8 cellular contexts compared by ENCODE assay signal in the genomic region with DNA sequence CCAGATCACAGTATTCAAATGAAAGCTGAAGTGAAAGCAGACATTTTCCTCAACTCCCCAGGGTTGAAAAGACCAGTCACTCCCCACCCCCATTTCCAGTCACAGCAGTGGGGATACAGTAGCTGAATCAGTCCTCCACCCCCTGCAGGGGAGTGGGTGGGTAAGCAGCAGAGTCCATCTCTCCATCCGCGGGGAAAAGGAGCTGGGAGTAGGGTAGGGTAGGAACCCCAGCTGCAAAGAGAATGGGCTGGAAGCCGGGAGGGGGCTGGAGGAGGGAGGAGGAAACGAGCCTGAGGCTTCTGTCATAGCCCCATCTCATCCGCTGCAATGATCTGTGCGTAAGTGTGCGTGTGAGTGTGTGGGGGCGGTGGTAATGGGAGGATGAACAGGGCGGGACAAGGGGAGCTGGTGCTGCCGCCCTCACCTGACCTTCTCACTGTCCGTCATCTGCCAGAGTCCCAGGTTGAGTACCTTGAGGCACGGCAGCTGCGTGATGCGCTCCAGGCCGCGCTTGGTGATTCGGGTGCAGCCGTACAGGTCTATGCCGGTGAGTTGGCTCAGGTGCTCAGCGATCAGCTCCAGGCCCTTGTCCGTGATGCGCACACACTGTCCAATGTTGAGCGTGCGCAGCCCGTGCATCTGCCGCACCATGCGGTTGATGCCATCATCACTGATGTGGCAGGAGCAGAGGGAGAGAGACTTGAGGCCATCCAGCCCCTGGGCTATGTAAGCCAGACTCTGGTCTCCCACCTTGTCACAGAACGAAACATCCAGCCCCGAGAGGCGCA. TPM values are rescaled to one million over a fixed set of nuclear protein-coding genes. Genes with fewer than 3 reads are reported as not detected.
DNase-seq lines count a peak whose midpoint lies in the region; ATAC-seq, FAIRE-seq and TF ChIP-seq lines count a peak whose summit lies in the region.

No MANE protein-coding gene starts in this region.

- peak overlapping the region; percentile 35 to 89; a peak in 3 of 4 replicates for H3K9ac ChIP-seq in K562 (ENCODE audit: insufficient read depth in 1 of 2, low read depth in 2 of 2, low read length in 2 of 2)

- FAIRE-seq in K562 (lab: Jason Lieb, UNC) = no peak

- H3K36me3 ChIP-seq in K562 (ENCODE audit: control insufficient read depth, insufficient read depth, low read length) = peaks cover 10% of the 10 kb centered on the region; the same call in 1 of the 3 replicates

- H3K9me3 Mint-ChIP-seq in IgD-negative memory B cell = no peaks in the 10 kb centered on the region

- H3K27me3 ChIP-seq in K562 (ENCODE audit: control insufficient read depth in 2 of 2, insufficient read depth in 2 of 2, low read length in 2 of 2) = no peaks in the 10 kb centered on the region

- H4K20me1 ChIP-seq in K562 (replicated peaks; ENCODE audit: control insufficient read depth, insufficient read depth, low read length) = peaks cover 12% of the 10 kb centered on the region

- no peak for TF ChIP-seq POLR2A in K562 (conservative IDR thresholded peaks at IDR 0.05)

- peak overlapping the region; percentile 89 to 95 (median 91) for H3K27ac Mint-ChIP-seq in IgD-negative memory B cell

- H3K4me3 Mint-ChIP-seq in IgD-negative memory B cell = peak overlapping the region; percentile 89 to 98 (median 94)

- no peak for TF ChIP-seq CTCF in K562 (IDR thresholded peaks at IDR 0.05 in 2 of 3, conservative IDR thresholded peaks at IDR 0.05 in 1 of 3; ENCODE audit: insufficient read depth in 2 of 3, low read depth in 1 of 3, low read length in 3 of 3)

- peak overlapping the region; percentile 81 for H3K4me2 ChIP-seq in K562 (ENCODE audit: insufficient read depth, low read length)

- intact Hi-C loops in K562 (cut with micrococcal nuclease) = no loop called here

- POLR2A ChIA-PET in K562 (lab: Yijun Ruan, JAX) = interaction anchor here (0.6 to 1.6 kb wide), 6 partner anchors 10 to 475 kb away, joined by 3 to 6 read pairs (median 4); no protein-coding TSS in a partner anchor

- peaks cover 37 to 51% (median 49%) of the 10 kb centered on the region in 3 donors for H3K4me1 Mint-ChIP-seq in IgD-negative memory B cell

- no peak overlapping the region for H2AFZ ChIP-seq in K562 (ENCODE audit: low read depth, low read length)

- H3K27ac ChIP-seq in K562 (ENCODE audit: extremely low read depth, low read depth, low read length) = no peak overlapping the region; the same call in 2 of the 3 replicates

- CTCF ChIA-PET in K562 (lab: Yijun Ruan, JAX; ENCODE audit: low intra/inter-chr PET ratio) = no interaction called here

- H3K9me3 ChIP-seq in K562 (replicated peaks; ENCODE audit: control insufficient read depth, insufficient read depth, low read depth, low read length) = no peaks in the 10 kb centered on the region

- no peaks in the 10 kb centered on the region for H3K27me3 Mint-ChIP-seq in IgD-negative memory B cell

- H3K36me3 Mint-ChIP-seq in IgD-negative memory B cell = peaks cover 3% of the 10 kb centered on the region

- peaks cover 58% of the 10 kb centered on the region for H3K79me2 ChIP-seq in K562 (ENCODE audit: control insufficient read depth, insufficient read depth, low read length)

- peaks cover 26 to 45% of the 10 kb centered on the region in 2 experiments; a peak in 4 of 5 replicates for H3K4me1 ChIP-seq in K562 (replicated peaks in 1 of 2; ENCODE audit: control insufficient read depth in 2 of 2, insufficient read depth in 2 of 2, low read length in 2 of 2)

- ATAC-seq in K562 (peak; percentile 59), HG02588 (IDR thresholded peaks at IDR 0.05; ENCODE audit: unreplicated experiment) (no peak), HG02852 (IDR thresholded peaks at IDR 0.05; ENCODE audit: unreplicated experiment) (no peak)

- 14% methylated on average over 21 of the region's 30 CpGs for WGBS in K562 (ENCODE audit: insufficient coverage, low coverage, missing lambda C conversion rate)

- in situ Hi-C loops in K562 (cut with MboI) = loop anchor here (5.0 to 25.0 kb wide), 3 partner anchors 305 to 1030 kb away; no protein-coding TSS in a partner anchor

- peak; percentile 85 for DNase-seq in EL
- DNase-seq in T1000 (lab: John Stamatoyannopoulos, UW) = peak; percentile 65
- DNase-seq in K562 (ENCODE audit: extremely low read depth in 1 of 4, low spot score in 3 of 4) = peak; percentile 37 to 64 (median 41)
- peak; percentile 74 for DNase-seq in iris pigment epithelial cell (ENCODE audit: low read depth)
- DNase-seq in stimulated activated CD4-positive, alpha-beta T cell treated with anti-CD3 and anti-CD28 coated beads, Interleukin-12 subunit alpha, Interleukin-12 subunit beta, amount 100 ng/mL, for 4 hours = peak; percentile 48

- no peaks in the 10 kb centered on the region for H3K9me1 ChIP-seq in K562 (ENCODE audit: control insufficient read depth, insufficient read depth, low read length)

- TF ChIP-seq RAD21 in K562 (CRISPR knock-in tag; conservative IDR thresholded peaks at IDR 0.05 in 1 of 2, IDR thresholded peaks at IDR 0.05 in 1 of 2) = no peak

- no TSS peak for BruUV-seq in K562 (replicated peaks; lab: Mats Ljungman, UMichigan)

- no peak for TF ChIP-seq EP300 in K562 (IDR thresholded peaks at IDR 0.05; ENCODE audit: low read length)

- H3K4me3 ChIP-seq in K562 = peak overlapping the region; percentile 62

RNA-seq across cellular contexts. Expression of gene FBXL14, which starts 1.7 kb away (rescaled TPM):
- polyA plus RNA-seq in IgD-negative memory B cell (20.5 TPM), K562 (2011; rRNA removed) (3.3 and 4.6 TPM in 2 replicates), K562 (2014; fragmentation: Illumina TruSeq; extraction: Trizol) (1.2 and 3.3 TPM in 2 replicates), K562 (2014; fragmentation: Nextera tagmentation; extraction: Ambion mirVana) (under 1 TPM; 0.13 to 0.17 TPM), K562 (2014; rRNA removed) (6.3 and 7.6 TPM in 2 replicates)
- 1.6 and 6.6 TPM in 2 replicates for total RNA-seq in K562 (2011; cell fraction: chromatin; rRNA removed; ENCODE audit: low replicate concordance)
- total RNA-seq in K562 (2011; cell fraction: nucleolus; rRNA removed) = 7.8 and 11.2 TPM in 2 replicates
- total RNA-seq in K562 (2011; cell fraction: nucleoplasm; rRNA removed) = 4.3 and 5.0 TPM in 2 replicates
- total RNA-seq in K562 (2014; rRNA removed) (7.1 and 7.8 TPM in 2 replicates), K562 (2014; rRNA removed; fragmentation: Illumina TruSeq; extraction: Trizol) (0.22 and 0.65 TPM in 2 replicates), K562 (2015; rRNA removed; fragmentation: Illumina TruSeq; extraction: Trizol) (4.8 and 5.3 TPM in 2 replicates), K562 (2021) (9.8 and 11.0 TPM in 2 replicates)
- polyA plus RNA-seq in K562 (2011; cell fraction: cytosol; rRNA removed) = 6.7 and 16.0 TPM in 2 replicates
- polyA plus RNA-seq in K562 (2011; cell fraction: nucleus; rRNA removed) = 3.4 and 5.1 TPM in 2 replicates
- 6.5 and 9.3 TPM in 2 replicates for polyA plus RNA-seq in K562 (2012)
- polyA minus RNA-seq in K562 (2011; rRNA and poly(A)+ RNA removed) = 3.3 and 6.3 TPM in 2 replicates
- 8.7 TPM in 2 replicates for polyA minus RNA-seq in K562 (2011; cell fraction: cytosol; rRNA and poly(A)+ RNA removed)
- 5.9 and 7.4 TPM in 2 replicates for polyA minus RNA-seq in K562 (2011; cell fraction: nucleus; rRNA and poly(A)+ RNA removed)

RNA-seq across cellular contexts. Expression of gene WNT5B, which starts 36.4 kb away (rescaled TPM):
- 0.33 TPM for polyA plus RNA-seq in IgD-negative memory B cell
- total RNA-seq in K562 (2011; cell fraction: chromatin; rRNA removed; ENCODE audit: low replicate concordance) = 2.9 and 11.1 TPM in 2 replicates
- 12.0 TPM in 2 replicates for total RNA-seq in K562 (2011; cell fraction: nucleolus; rRNA removed)
- 6.7 and 8.2 TPM in 2 replicates for total RNA-seq in K562 (2011; cell fraction: nucleoplasm; rRNA removed)
- total RNA-seq in K562 (2014; rRNA removed) = 15.0 and 16.8 TPM in 2 replicates
- 5.3 and 5.4 TPM in 2 replicates for total RNA-seq in K562 (2014; rRNA removed; fragmentation: Illumina TruSeq; extraction: Trizol)
- 7.8 and 8.9 TPM in 2 replicates for total RNA-seq in K562 (2015; rRNA removed; fragmentation: Illumina TruSeq; extraction: Trizol)
- 14.6 and 18.4 TPM in 2 replicates for total RNA-seq in K562 (2021)
- polyA plus RNA-seq in K562 (2011; rRNA removed) = 3.0 and 5.1 TPM in 2 replicates
- polyA plus RNA-seq in K562 (2011; cell fraction: cytosol; rRNA removed) = 5.7 and 6.2 TPM in 2 replicates
- 5.1 and 6.0 TPM in 2 replicates for polyA plus RNA-seq in K562 (2011; cell fraction: nucleus; rRNA removed)
- 3.9 and 8.4 TPM in 2 replicates for polyA plus RNA-seq in K562 (2012)
- polyA plus RNA-seq in K562 (2014; fragmentation: Illumina TruSeq; extraction: Trizol) = 5.4 and 6.8 TPM in 2 replicates
- polyA plus RNA-seq in K562 (2014; fragmentation: Nextera tagmentation; extraction: Ambion mirVana) = under 1 TPM; 0.42 to 0.80 TPM
- polyA plus RNA-seq in K562 (2014; rRNA removed) = 5.4 and 6.2 TPM in 2 replicates
- 4.1 and 5.8 TPM in 2 replicates for polyA minus RNA-seq in K562 (2011; rRNA and poly(A)+ RNA removed)
- 5.7 and 6.3 TPM in 2 replicates for polyA minus RNA-seq in K562 (2011; cell fraction: cytosol; rRNA and poly(A)+ RNA removed)
- polyA minus RNA-seq in K562 (2011; cell fraction: nucleus; rRNA and poly(A)+ RNA removed) = 1.5 and 3.0 TPM in 2 replicates
